16 cellular contexts compared by ENCODE assay signal in genomic region chr3:179589143-179589542, GRCh38. TPM values are rescaled to one million over a fixed set of nuclear protein-coding genes. Genes with fewer than 3 reads are reported as not detected.
A peak's percentile ranks its signal among the peaks of the same experiment; 100 is the strongest.
DNase-seq lines count a peak whose midpoint lies in the region; ATAC-seq and TF ChIP-seq lines count a peak whose summit lies in the region.
"Had no signal": no experiment of that assay in that cellular context is flagged by ENCODE, and none has a peak within 500 bp of the region (broad histone marks: within the 10 kb centered on the region; RNA-seq: fewer than 3 reads in every experiment).

No MANE protein-coding gene starts in this region.

- peak; percentile 24 for DNase-seq in fibroblast of villous mesenchyme (ENCODE audit: low read depth)
- no peak for DNase-seq in GM10248 (ENCODE audit: extremely low spot score)
- DNase-seq in COR-L47 (lab: John Stamatoyannopoulos, UW): no peak
- DNase-seq in Right ventricle myocardium superior: no peak
- DNase-seq: body of pancreas; CD8-positive, alpha-beta T cell; lower lobe of right lung; NCI-H1436 treated with DMSO at 0.1 percent for 48 hours; NCI-H69; spleen; T1000; trophoblast cell had no signal

- TF ChIP-seq CTCF in fibroblast of villous mesenchyme (IDR thresholded peaks at IDR 0.05; ENCODE audit: insufficient read depth, low read depth, low read length) (no peak), GM10248 (IDR thresholded peaks at IDR 0.05; ENCODE audit: control extremely low read depth, extremely low read depth, low read depth, missing control alignments) (no peak)

- POLR2A ChIA-PET in GM10248 (lab: Yijun Ruan, JAX): no interaction called here

- intact Hi-C loops in Right ventricle myocardium superior (cut with DNase I): no loop called here

- CTCF ChIA-PET in GM10248 (lab: Yijun Ruan, JAX): interaction anchor here (1.2 to 1.7 kb wide), 2 partner anchors 11 to 14 kb away, joined by 3 to 4 read pairs; no protein-coding TSS in a partner anchor

- H3K4me3 ChIP-seq in fibroblast of villous mesenchyme (ENCODE audit: low read depth, low read length): no peak overlapping the region
- H3K4me3 ChIP-seq: body of pancreas, lower lobe of right lung, spleen had no signal

- ATAC-seq in GM18502 (IDR thresholded peaks at IDR 0.05; ENCODE audit: poor library complexity, unreplicated experiment) (peak; percentile 67), GM21529 (IDR thresholded peaks at IDR 0.05; ENCODE audit: unreplicated experiment) (peak; percentile 71), HG03565 (IDR thresholded peaks at IDR 0.05; ENCODE audit: unreplicated experiment) (peak; percentile 52), Right ventricle myocardium superior (ENCODE audit: poor library complexity) (no peak), HG03108 (IDR thresholded peaks at IDR 0.05; ENCODE audit: unreplicated experiment) (no peak)
- ATAC-seq: body of pancreas; CD8-positive, alpha-beta T cell; lower lobe of right lung had no signal

RNA-seq across cellular contexts. Expression of gene MRPL47, which starts 15.3 kb away (rescaled TPM):
- 45.7 and 53.5 TPM in 2 replicates for total RNA-seq in fibroblast of villous mesenchyme
- total RNA-seq in Right ventricle myocardium superior: 44.4 TPM

RNA-seq across cellular contexts. Expression of gene NDUFB5, which starts 15.5 kb away (rescaled TPM):
- total RNA-seq in fibroblast of villous mesenchyme: 90.8 and 117 TPM in 2 replicates
- total RNA-seq in Right ventricle myocardium superior: 360 TPM

RNA-seq across cellular contexts. Expression of gene ACTL6A, which starts 26.4 kb away (rescaled TPM):
- total RNA-seq in fibroblast of villous mesenchyme (42.5 and 48.8 TPM in 2 replicates), Right ventricle myocardium superior (21.2 TPM)

Comparison
In these comparisons a context has a peak if more than half of its experiments do, and no peak if none do; other contexts are left out.
1. ATAC-seq: peak in GM18502 (single experiment), GM21529 (single experiment) and HG03565 (single experiment); none in Right ventricle myocardium superior (single experiment) and HG03108 (single experiment).